In genomic region chrX:38548508-38548907, GRCh38 we compare ENCODE assay signal across 21 cellular contexts. TPM values are rescaled to one million over a fixed set of nuclear protein-coding genes. Genes with fewer than 3 reads are reported as not detected.
DNase-seq lines count a peak whose midpoint lies in the region; TF ChIP-seq lines count a peak whose summit lies in the region.
"Had no signal": no experiment of that assay in that cellular context is flagged by ENCODE, and none has a peak within 500 bp of the region (broad histone marks: within the 10 kb centered on the region; RNA-seq: fewer than 3 reads in every experiment).

No MANE protein-coding gene starts in this region.

- no peaks in the 10 kb centered on the region for H3K27me3 ChIP-seq in thyroid gland
- H3K27me3 ChIP-seq: BE2C; BLaER1 treated with 17β-estradiol and CSF1 and Interleukin-3, amounts not matched to agents 10 nM and 100 nM had no signal

- no peaks in the 10 kb centered on the region for H3K27me3 Mint-ChIP-seq in mesothelial cell of epicardium (ENCODE audit: low read depth)
- no peaks in the 10 kb centered on the region for H3K27me3 Mint-ChIP-seq in activated naive CD4-positive, alpha-beta T cell treated with anti-CD3 and anti-CD28 coated beads, Interleukin-2, amount 10 ng/mL, durations not matched to agents 7 days and 5 days
- H3K27me3 Mint-ChIP-seq: CD4-positive, alpha-beta T cell had no signal

- CTCF ChIA-PET in activated naive CD4-positive, alpha-beta T cell treated with anti-CD3 and anti-CD28 coated beads, Interleukin-2, amount 10 ng/mL, durations not matched to agents 7 days and 5 days (lab: Charles Lee), result no interaction called here

- peak; percentile 8 for DNase-seq in DMS79 treated with DMSO at 0.1 percent for 48 hours (lab: John Stamatoyannopoulos, UW)
- peak; percentile 16 for DNase-seq in NCI-H526 treated with DMSO at 0.1 percent for 48 hours (lab: John Stamatoyannopoulos, UW)
- DNase-seq in thyroid gland, result peak; percentile 3 to 10
- no peak for DNase-seq in NCI-H2227 treated with DMSO at 0.1 percent for 48 hours (lab: John Stamatoyannopoulos, UW)
- no peak for DNase-seq in mesothelial cell of epicardium (ENCODE audit: low spot score in 2 of 2, unreplicated experiment in 2 of 2)
- DNase-seq in activated naive CD4-positive, alpha-beta T cell treated with anti-CD3 and anti-CD28 coated beads, Interleukin-2, amount 10 ng/mL, durations not matched to agents 7 days and 5 days, result no peak
- DNase-seq: 8988T; ACHN; AML-193; BE2C; CD4-positive, alpha-beta T cell; CD8-positive, alpha-beta memory T cell; DMS 273 treated with DMSO at 0.1 percent for 48 hours; DMS53; EL; GF-D8; H9 had no signal

- H3K9me3 Mint-ChIP-seq in mesothelial cell of epicardium, result peaks cover 37% of the 10 kb centered on the region
- no peaks in the 10 kb centered on the region for H3K9me3 Mint-ChIP-seq in activated naive CD4-positive, alpha-beta T cell treated with anti-CD3 and anti-CD28 coated beads, Interleukin-2, amount 10 ng/mL, durations not matched to agents 7 days and 5 days
- H3K9me3 Mint-ChIP-seq: CD4-positive, alpha-beta T cell; GM23338 had no signal

- 34 to 44% methylated on average over 3 of the region's 3 CpGs for WGBS in thyroid gland, 2 donors

- no peak overlapping the region for H3K27ac Mint-ChIP-seq in mesothelial cell of epicardium
- H3K27ac Mint-ChIP-seq in activated naive CD4-positive, alpha-beta T cell treated with anti-CD3 and anti-CD28 coated beads, Interleukin-2, amount 10 ng/mL, durations not matched to agents 7 days and 5 days, result no peak overlapping the region
- H3K27ac Mint-ChIP-seq: CD14-positive monocyte; CD4-positive, alpha-beta T cell; CD8-positive, alpha-beta memory T cell; GM23338; H9 had no signal

- H3K4me3 ChIP-seq in thyroid gland (replicated peaks in 1 of 3), result no peak overlapping the region
- H3K4me3 ChIP-seq: A549; BLaER1 treated with 17β-estradiol and CSF1 and Interleukin-3, amounts not matched to agents 10 nM and 100 nM; GM23338 had no signal

- no peaks in the 10 kb centered on the region for H3K9me3 ChIP-seq in thyroid gland
- H3K9me3 ChIP-seq: A549, BE2C had no signal

- TF ChIP-seq CTCF in thyroid gland (IDR thresholded peaks at IDR 0.05) (no peak), mesothelial cell of epicardium (IDR thresholded peaks at IDR 0.05; ENCODE audit: unreplicated experiment) (no peak)

- no peaks in the 10 kb centered on the region for H3K36me3 ChIP-seq in thyroid gland
- H3K36me3 ChIP-seq: BE2C; BLaER1 treated with 17β-estradiol and CSF1 and Interleukin-3, amounts not matched to agents 10 nM and 100 nM had no signal

- intact Hi-C loops in thyroid gland (cut with DNase I), result no loop called here

- peaks cover 3% of the 10 kb centered on the region for H3K4me1 Mint-ChIP-seq in mesothelial cell of epicardium
- H3K4me1 Mint-ChIP-seq in activated naive CD4-positive, alpha-beta T cell treated with anti-CD3 and anti-CD28 coated beads, Interleukin-2, amount 10 ng/mL, durations not matched to agents 7 days and 5 days, result no peaks in the 10 kb centered on the region
- H3K4me1 Mint-ChIP-seq: CD14-positive monocyte; CD8-positive, alpha-beta memory T cell; GM23338 had no signal

- no peak overlapping the region for H3K27ac ChIP-seq in thyroid gland
- H3K27ac ChIP-seq: A549; BLaER1 treated with 17β-estradiol and CSF1 and Interleukin-3, amounts not matched to agents 10 nM and 100 nM had no signal

- no peaks in the 10 kb centered on the region for H3K4me1 ChIP-seq in thyroid gland
- H3K4me1 ChIP-seq: A549; BE2C; BLaER1 treated with 17β-estradiol and CSF1 and Interleukin-3, amounts not matched to agents 10 nM and 100 nM had no signal

- H3K36me3 Mint-ChIP-seq in mesothelial cell of epicardium, result no peaks in the 10 kb centered on the region
- no peaks in the 10 kb centered on the region for H3K36me3 Mint-ChIP-seq in activated naive CD4-positive, alpha-beta T cell treated with anti-CD3 and anti-CD28 coated beads, Interleukin-2, amount 10 ng/mL, durations not matched to agents 7 days and 5 days
- H3K36me3 Mint-ChIP-seq: CD14-positive monocyte; CD8-positive, alpha-beta memory T cell had no signal

- H3K4me3 Mint-ChIP-seq in mesothelial cell of epicardium, result no peak overlapping the region
- no peak overlapping the region for H3K4me3 Mint-ChIP-seq in activated naive CD4-positive, alpha-beta T cell treated with anti-CD3 and anti-CD28 coated beads, Interleukin-2, amount 10 ng/mL, durations not matched to agents 7 days and 5 days
- H3K4me3 Mint-ChIP-seq: CD14-positive monocyte; CD4-positive, alpha-beta T cell; CD8-positive, alpha-beta memory T cell; GM23338; H9 had no signal

- no peak for TF ChIP-seq POLR2A in thyroid gland (IDR thresholded peaks at IDR 0.05)

RNA-seq across cellular contexts. Expression of gene TSPAN7, which starts 12.8 kb away (rescaled TPM):
- 10 to 100 TPM; 38.1 to 66.2 (median 55.2) TPM for total RNA-seq in thyroid gland
- total RNA-seq in mesothelial cell of epicardium, result 9.0 to 11.8 TPM (median 10.1 TPM) in 3 replicates

Comparison
In these comparisons a context has a peak if more than half of its experiments do, and no peak if none do; other contexts are left out.
1. DNase-seq: peak in DMS79 treated with DMSO at 0.1 percent for 48 hours (single experiment), NCI-H526 treated with DMSO at 0.1 percent for 48 hours (single experiment) and thyroid gland (2 of 2); none in NCI-H2227 treated with DMSO at 0.1 percent for 48 hours (single experiment), mesothelial cell of epicardium (0 of 2) and activated naive CD4-positive, alpha-beta T cell treated with anti-CD3 and anti-CD28 coated beads, Interleukin-2, amount 10 ng/mL, durations not matched to agents 7 days and 5 days (single experiment).